ENCODE assay signal across 8 cellular contexts in the genomic region with DNA sequence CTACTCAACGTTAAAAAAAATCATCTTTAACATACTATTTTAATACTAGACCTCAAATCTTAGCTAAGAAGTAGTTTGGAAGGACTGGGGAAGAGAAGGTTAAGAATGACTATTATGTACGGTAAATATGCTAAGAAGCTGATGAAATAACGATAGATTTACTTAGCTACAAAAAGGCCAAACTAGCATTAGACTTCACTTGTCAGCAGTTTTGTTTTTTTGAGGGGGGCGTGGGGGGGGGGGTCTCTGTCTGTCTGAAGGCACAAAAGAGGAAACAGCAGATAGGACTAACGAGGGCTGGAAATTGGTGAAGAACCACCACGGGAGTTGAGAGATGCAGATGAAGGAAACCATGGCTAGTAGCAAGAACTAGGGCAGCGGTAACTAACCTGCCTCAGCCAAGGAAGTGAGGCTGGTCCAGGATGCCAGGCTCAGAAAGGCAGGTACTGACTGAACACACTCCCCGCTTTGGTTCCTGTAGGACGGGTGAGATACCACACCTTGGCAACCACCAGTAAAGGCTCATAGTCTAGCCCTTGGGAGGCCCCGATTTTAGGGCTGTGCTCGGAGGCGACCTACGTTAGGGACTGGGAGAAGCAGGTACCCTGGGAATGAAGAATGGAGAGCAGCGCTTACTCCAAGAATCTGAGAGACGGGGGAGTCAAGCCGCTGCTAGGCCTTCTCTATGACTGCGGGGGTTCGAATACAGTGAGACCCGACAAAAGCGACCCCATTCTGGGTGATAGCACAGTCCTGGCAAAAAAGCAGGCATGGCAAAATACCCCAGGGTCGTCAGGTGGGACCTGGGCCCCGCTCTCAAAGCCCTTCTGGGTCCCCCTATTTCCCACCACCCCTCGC. TPM values are rescaled to one million over a fixed set of nuclear protein-coding genes. Genes with fewer than 3 reads are reported as not detected.
DNase-seq lines count a peak whose midpoint lies in the region; ATAC-seq and TF ChIP-seq lines count a peak whose summit lies in the region.

No MANE protein-coding gene starts in this region.

- TF ChIP-seq CTCF in WI38 (IDR thresholded peaks at IDR 0.05; ENCODE audit: low read depth, low read length) (no peak), fibroblast of villous mesenchyme (IDR thresholded peaks at IDR 0.05; ENCODE audit: insufficient read depth, low read depth, low read length) (no peak), retinal pigment epithelial cell (conservative IDR thresholded peaks at IDR 0.05; ENCODE audit: low read depth, low read length) (no peak)

- peak; percentile 16 for ATAC-seq in HG02763 (IDR thresholded peaks at IDR 0.05; ENCODE audit: unreplicated experiment)

- DNase-seq in GF-D8 (lab: John Stamatoyannopoulos, UW) (peak; percentile 40), fibroblast of villous mesenchyme (ENCODE audit: low read depth) (no peak), retinal pigment epithelial cell (ENCODE audit: low read depth) (no peak), dedifferentiated amniotic fluid mesenchymal stem cell (ENCODE audit: extremely low spot score) (no peak), NCI-H446 treated with DMSO at 0.1 percent for 48 hours (lab: John Stamatoyannopoulos, UW) (no peak), SKM-1 treated with dmso at 0.1 percent for 144 hours (lab: John Stamatoyannopoulos, UW; ENCODE audit: unreplicated experiment) (no peak)

- H3K4me3 ChIP-seq in WI38 (ENCODE audit: low read depth, low read length) (peak overlapping the region; percentile 95), fibroblast of villous mesenchyme (ENCODE audit: low read depth, low read length) (peak overlapping the region; percentile 93), retinal pigment epithelial cell (ENCODE audit: low read length) (peak overlapping the region; percentile 89)

RNA-seq across cellular contexts. Expression of a gene that starts 0.7 kb away (rescaled TPM):
- total RNA-seq in fibroblast of villous mesenchyme: 114 and 128 TPM in 2 replicates

RNA-seq across cellular contexts. Expression of a gene that starts 1.2 kb away (rescaled TPM):
- 76.7 and 87.7 TPM in 2 replicates for total RNA-seq in fibroblast of villous mesenchyme

RNA-seq across cellular contexts. Expression of a gene that starts 10.9 kb away (rescaled TPM):
- total RNA-seq in fibroblast of villous mesenchyme: 43.2 and 60.9 TPM in 2 replicates

RNA-seq across cellular contexts. Expression of a gene that starts 15.6 kb away (rescaled TPM):
- 8.6 and 15.5 TPM in 2 replicates for total RNA-seq in fibroblast of villous mesenchyme

RNA-seq across cellular contexts. Expression of a gene that starts 18.2 kb away (rescaled TPM):
- 13.8 and 15.8 TPM in 2 replicates for total RNA-seq in fibroblast of villous mesenchyme
